ENCODE assay signal across 24 cellular contexts in the genomic region with DNA sequence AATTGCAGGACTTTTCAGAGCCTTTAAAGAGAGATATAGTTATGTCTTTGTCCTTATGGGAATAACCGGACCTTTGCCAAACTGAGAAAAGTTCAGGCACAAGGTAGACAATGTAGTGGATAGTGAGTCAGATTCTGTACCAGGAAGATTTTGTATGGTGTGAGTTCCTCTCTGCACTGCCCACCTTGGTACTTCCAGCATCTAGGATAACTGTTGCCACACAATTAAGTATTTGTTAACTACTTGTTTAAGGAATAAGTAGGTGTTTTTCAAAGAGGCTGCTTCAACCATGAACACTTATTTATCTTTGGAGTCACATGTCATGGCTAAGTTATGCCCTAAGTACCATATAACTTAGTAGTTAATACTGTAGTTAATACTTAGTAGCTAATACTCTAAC.
DNase-seq lines count a peak whose midpoint lies in the region; FAIRE-seq and TF ChIP-seq lines count a peak whose summit lies in the region.
"Had no signal": no experiment of that assay in that cellular context is flagged by ENCODE, and none has a peak within 500 bp of the region (broad histone marks: within the 10 kb centered on the region; RNA-seq: fewer than 3 reads in every experiment).

No MANE protein-coding gene starts in this region.

- H2BK20ac ChIP-seq in H1 (ENCODE audit: low read length) = peak overlapping the region; percentile 36; the same call in 1 of the 2 replicates

- H3K4me3 Mint-ChIP-seq in activated CD4-positive, alpha-beta T cell treated with anti-CD3 and anti-CD28 coated beads, Interleukin-2, amount 10 ng/mL, durations not matched to agents 24 days and 14 days = no peak overlapping the region
- H3K4me3 Mint-ChIP-seq in activated CD4-positive, alpha-beta T cell treated with anti-CD3 and anti-CD28 coated beads, Interleukin-2, amount 10 ng/mL, durations not matched to agents 7 days and 5 days = no peak overlapping the region
- H3K4me3 Mint-ChIP-seq: B cell; CD4-positive, alpha-beta T cell; CD8-positive, alpha-beta T cell had no signal

- H3K4me3 ChIP-seq in H1 (ENCODE audit: extremely low read depth in 1 of 4, insufficient read depth in 2 of 4, low read depth in 3 of 4, low read length in 4 of 4) = no peak overlapping the region
- H3K4me3 ChIP-seq: A549; BLaER1 treated with 17β-estradiol and CSF1 and Interleukin-3, amounts not matched to agents 10 nM and 100 nM had no signal

- H2BK5ac ChIP-seq in H1 (ENCODE audit: low read depth, low read length) = no peak overlapping the region

- intact Hi-C loops in activated CD4-positive, alpha-beta T cell treated with anti-CD3 and anti-CD28 coated beads, Interleukin-2, amount 10 ng/mL, durations not matched to agents 24 days and 14 days (cut with micrococcal nuclease) = no loop called here

- no peak overlapping the region for H3K27ac Mint-ChIP-seq in activated CD4-positive, alpha-beta T cell treated with anti-CD3 and anti-CD28 coated beads, Interleukin-2, amount 10 ng/mL, durations not matched to agents 24 days and 14 days
- no peak overlapping the region for H3K27ac Mint-ChIP-seq in activated CD4-positive, alpha-beta T cell treated with anti-CD3 and anti-CD28 coated beads, Interleukin-2, amount 10 ng/mL, durations not matched to agents 7 days and 5 days
- H3K27ac Mint-ChIP-seq: B cell; CD4-positive, alpha-beta T cell; CD8-positive, alpha-beta T cell had no signal

- CTCF ChIA-PET in activated CD4-positive, alpha-beta T cell treated with anti-CD3 and anti-CD28 coated beads, Interleukin-2, amount 10 ng/mL, durations not matched to agents 7 days and 5 days (lab: Charles Lee) = no interaction called here
- CTCF ChIA-PET in H1 (lab: Charles Lee; ENCODE audit: partially characterized antibody) = interaction anchor here (0.6 kb wide), 1 partner anchor 683 kb away, joined by 3 read pairs; no protein-coding TSS in a partner anchor

- no peak overlapping the region for H3K9ac ChIP-seq in H1 (replicated peaks in 1 of 4; ENCODE audit: extremely low read depth in 1 of 4, low read depth in 3 of 4, low read length in 3 of 4)
- H3K9ac ChIP-seq: BLaER1 treated with 17β-estradiol and CSF1 and Interleukin-3, amounts not matched to agents 10 nM and 100 nM had no signal

- H3K4me1 Mint-ChIP-seq in activated CD4-positive, alpha-beta T cell treated with anti-CD3 and anti-CD28 coated beads, Interleukin-2, amount 10 ng/mL, durations not matched to agents 24 days and 14 days = peaks cover 18% of the 10 kb centered on the region
- H3K4me1 Mint-ChIP-seq in activated CD4-positive, alpha-beta T cell treated with anti-CD3 and anti-CD28 coated beads, Interleukin-2, amount 10 ng/mL, durations not matched to agents 7 days and 5 days = peaks cover 1% of the 10 kb centered on the region
- H3K4me1 Mint-ChIP-seq: B cell had no signal

- H2BK120ac ChIP-seq in H1 (replicated peaks; ENCODE audit: low read depth, low read length) = no peak overlapping the region

- H2AFZ ChIP-seq in H1 (ENCODE audit: low read length) = no peak overlapping the region

- H2AK5ac ChIP-seq in H1 (ENCODE audit: low read depth, low read length) = no peak overlapping the region

- POLR2A ChIA-PET in activated CD4-positive, alpha-beta T cell treated with anti-CD3 and anti-CD28 coated beads, Interleukin-2, amount 10 ng/mL, durations not matched to agents 7 days and 5 days (lab: Charles Lee) = no interaction called here
- POLR2A ChIA-PET in H1 (lab: Charles Lee; ENCODE audit: partially characterized antibody) = no interaction called here

- H3K27me3 ChIP-seq in H1 (replicated peaks in 1 of 4; ENCODE audit: control insufficient read depth in 3 of 4, extremely low read depth in 1 of 4, insufficient read depth in 3 of 4, low read length in 3 of 4) = no peaks in the 10 kb centered on the region
- H3K27me3 ChIP-seq: BLaER1 treated with 17β-estradiol and CSF1 and Interleukin-3, amounts not matched to agents 10 nM and 100 nM had no signal

- no peak overlapping the region for H3K4me2 ChIP-seq in H1 (ENCODE audit: insufficient read depth in 1 of 2, low read depth in 2 of 2, low read length in 2 of 2)
- H3K4me2 ChIP-seq: A549 had no signal

- H4K91ac ChIP-seq in H1 (replicated peaks; ENCODE audit: insufficient read length, low read length) = no peak overlapping the region

- no peak for TF ChIP-seq RAD21 in H1 (IDR thresholded peaks at IDR 0.05 in 1 of 2, conservative IDR thresholded peaks at IDR 0.05 in 1 of 2; ENCODE audit: low read depth in 2 of 2, low read length in 2 of 2)

- H3K14ac ChIP-seq in H1 (ENCODE audit: insufficient read length) = no peak overlapping the region

- no peak overlapping the region for H3K56ac ChIP-seq in H1 (replicated peaks; ENCODE audit: insufficient read length, low read depth, low read length)

- H3K27ac ChIP-seq in H1 (ENCODE audit: low read depth, low read length) = no peak overlapping the region
- H3K27ac ChIP-seq: 22Rv1; BLaER1 treated with 17β-estradiol and CSF1 and Interleukin-3, amounts not matched to agents 10 nM and 100 nM; C4-2B had no signal

- no peaks in the 10 kb centered on the region for H3K23me2 ChIP-seq in H1 (ENCODE audit: low read depth, low read length)

- DNase-seq in activated CD4-positive, alpha-beta T cell treated with anti-CD3 and anti-CD28 coated beads, Interleukin-2, amount 10 ng/mL, durations not matched to agents 24 days and 14 days = peak; percentile 26
- no peak for DNase-seq in activated CD4-positive, alpha-beta T cell treated with anti-CD3 and anti-CD28 coated beads, Interleukin-2, amount 10 ng/mL, durations not matched to agents 7 days and 5 days
- DNase-seq in HTR-8/SVneo (ENCODE audit: insufficient read length, low spot score) = no peak
- DNase-seq in H1 (ENCODE audit: low read depth in 1 of 2, low spot score in 2 of 2) = no peak
- peak; percentile 50 for DNase-seq in renal cortical epithelial cell (ENCODE audit: low read depth)
- no peak for DNase-seq in NCI-H526 treated with DMSO at 0.1 percent for 48 hours (lab: John Stamatoyannopoulos, UW)
- DNase-seq in HuH-7.5 (ENCODE audit: low spot score) = no peak
- DNase-seq in HT-29 (ENCODE audit: low spot score) = no peak
- DNase-seq: AML-193; Caco-2; Calu3; CD4-positive, alpha-beta T cell; CD8-positive, alpha-beta T cell; DMS79 treated with DMSO at 0.1 percent for 48 hours; GF-D8 had no signal

- TF ChIP-seq CTCF in H1 (IDR thresholded peaks at IDR 0.05; ENCODE audit: control extremely low read depth in 1 of 3, insufficient read depth in 1 of 3, low read depth in 1 of 3, low read length in 3 of 3) = no peak

- H3K79me1 ChIP-seq in H1 (ENCODE audit: low read depth, low read length) = no peaks in the 10 kb centered on the region

- WGBS in H1 (ENCODE audit: extremely low coverage in 1 of 2, insufficient coverage in 1 of 2, insufficient read length in 1 of 2, insufficient replicate concordance in 2 of 2, low coverage in 1 of 2, low lambda C conversion rate in 2 of 2, missing lambda C conversion rate in 1 of 2), 2 experiments = 96% methylated on average over 1 of the region's 1 CpG; no CpG with 5 or more reads in 1 of the 2 experiments

- no peak for TF ChIP-seq POLR2A in H1 (IDR thresholded peaks at IDR 0.05; ENCODE audit: control extremely low read depth in 1 of 2, low read depth in 2 of 2, low read length in 2 of 2)

- no peak overlapping the region for H3K4ac ChIP-seq in H1 (replicated peaks; ENCODE audit: insufficient read length, low read depth, low read length)

- no peaks in the 10 kb centered on the region for H3K9me3 ChIP-seq in H1 (ENCODE audit: insufficient read depth in 2 of 2, low read depth in 1 of 2, low read length in 1 of 2)
- H3K9me3 ChIP-seq: A549, Caco-2 had no signal

- H2BK12ac ChIP-seq in H1 (ENCODE audit: low read depth, low read length) = no peak overlapping the region; the same call in 1 of the 2 replicates

- H3K18ac ChIP-seq in H1 (ENCODE audit: extremely low read depth, low read length) = no peak overlapping the region

- H4K5ac ChIP-seq in H1 (ENCODE audit: insufficient read length, low read depth, low read length) = no peak overlapping the region

- no peaks in the 10 kb centered on the region for H3K79me2 ChIP-seq in H1 (ENCODE audit: control insufficient read depth in 1 of 2, insufficient read depth in 2 of 2, low read length in 2 of 2)

- FAIRE-seq in HTR-8/SVneo (lab: Jason Lieb, UNC) = peak; percentile 67
- no peak for FAIRE-seq in H1 (lab: Jason Lieb, UNC)
- FAIRE-seq: A549, D721Med, G401.6, GM12891, GM19239 had no signal

- no peaks in the 10 kb centered on the region for H3K36me3 Mint-ChIP-seq in activated CD4-positive, alpha-beta T cell treated with anti-CD3 and anti-CD28 coated beads, Interleukin-2, amount 10 ng/mL, durations not matched to agents 24 days and 14 days (ENCODE audit: low read depth)
- H3K36me3 Mint-ChIP-seq in activated CD4-positive, alpha-beta T cell treated with anti-CD3 and anti-CD28 coated beads, Interleukin-2, amount 10 ng/mL, durations not matched to agents 7 days and 5 days (ENCODE audit: low read depth) = no peaks in the 10 kb centered on the region
- H3K36me3 Mint-ChIP-seq: CD8-positive, alpha-beta T cell had no signal

- no peak for TF ChIP-seq EP300 in H1 (IDR thresholded peaks at IDR 0.05; ENCODE audit: borderline replicate concordance in 1 of 2, low read depth in 2 of 2, low read length in 2 of 2)

- H3K23ac ChIP-seq in H1 (ENCODE audit: insufficient read length) = no peak overlapping the region

- peaks cover 15% of the 10 kb centered on the region for H3K9me3 Mint-ChIP-seq in activated CD4-positive, alpha-beta T cell treated with anti-CD3 and anti-CD28 coated beads, Interleukin-2, amount 10 ng/mL, durations not matched to agents 24 days and 14 days
- no peaks in the 10 kb centered on the region for H3K9me3 Mint-ChIP-seq in activated CD4-positive, alpha-beta T cell treated with anti-CD3 and anti-CD28 coated beads, Interleukin-2, amount 10 ng/mL, durations not matched to agents 7 days and 5 days
- H3K9me3 Mint-ChIP-seq: CD4-positive, alpha-beta T cell; CD8-positive, alpha-beta T cell had no signal

- no peak overlapping the region for H2BK15ac ChIP-seq in H1 (ENCODE audit: low read length)

- no peaks in the 10 kb centered on the region for H3K36me3 ChIP-seq in H1 (ENCODE audit: control insufficient read depth in 2 of 4, insufficient read depth in 4 of 4, low read length in 3 of 4)
- H3K36me3 ChIP-seq: BLaER1 treated with 17β-estradiol and CSF1 and Interleukin-3, amounts not matched to agents 10 nM and 100 nM had no signal

- H4K20me1 ChIP-seq in H1 (replicated peaks in 1 of 2; ENCODE audit: control insufficient read depth in 1 of 2, insufficient read depth in 2 of 2, low read length in 2 of 2) = no peaks in the 10 kb centered on the region
- H4K20me1 ChIP-seq: BLaER1 treated with 17β-estradiol and CSF1 and Interleukin-3, amounts not matched to agents 10 nM and 100 nM had no signal

- H4K8ac ChIP-seq in H1 (ENCODE audit: extremely low read depth, insufficient read depth, low read length) = no peak overlapping the region

- peaks cover 0 to 9% (median 3%) of the 10 kb centered on the region in 4 experiments; a peak in 4 of 7 replicates for H3K4me1 ChIP-seq in H1 (replicated peaks in 1 of 4; ENCODE audit: control insufficient read depth in 3 of 4, insufficient read depth in 4 of 4, low read length in 3 of 4)
- H3K4me1 ChIP-seq: Caco-2 had no signal

- H3K27me3 Mint-ChIP-seq in activated CD4-positive, alpha-beta T cell treated with anti-CD3 and anti-CD28 coated beads, Interleukin-2, amount 10 ng/mL, durations not matched to agents 24 days and 14 days = no peaks in the 10 kb centered on the region
- H3K27me3 Mint-ChIP-seq in activated CD4-positive, alpha-beta T cell treated with anti-CD3 and anti-CD28 coated beads, Interleukin-2, amount 10 ng/mL, durations not matched to agents 7 days and 5 days = peaks cover 2% of the 10 kb centered on the region
- H3K27me3 Mint-ChIP-seq: CD4-positive, alpha-beta T cell had no signal

Comparison
In these comparisons a context has a peak if more than half of its experiments do, and no peak if none do; other contexts are left out.
1. DNase-seq: peak in activated CD4-positive, alpha-beta T cell treated with anti-CD3 and anti-CD28 coated beads, Interleukin-2, amount 10 ng/mL, durations not matched to agents 24 days and 14 days (single experiment) and renal cortical epithelial cell (single experiment); none in activated CD4-positive, alpha-beta T cell treated with anti-CD3 and anti-CD28 coated beads, Interleukin-2, amount 10 ng/mL, durations not matched to agents 7 days and 5 days (single experiment), HTR-8/SVneo (single experiment), H1 (0 of 2), NCI-H526 treated with DMSO at 0.1 percent for 48 hours (single experiment), HuH-7.5 (single experiment) and HT-29 (single experiment).